In genomic region chr6:10404799-10405524, GRCh38 we compare ENCODE assay signal across 8 cellular contexts. TPM values are rescaled to one million over a fixed set of nuclear protein-coding genes. Genes with fewer than 3 reads are reported as not detected.
DNase-seq lines count a peak whose midpoint lies in the region; ATAC-seq and TF ChIP-seq lines count a peak whose summit lies in the region.

No MANE protein-coding gene starts in this region.

- H3K27ac ChIP-seq in BLaER1 treated with 17β-estradiol and CSF1 and Interleukin-3, amounts not matched to agents 10 nM and 100 nM = peak overlapping the region; percentile 30 to 85 (median 74); a peak in 20 of 22 replicates

- H3K4me1 ChIP-seq in BLaER1 treated with 17β-estradiol and CSF1 and Interleukin-3, amounts not matched to agents 10 nM and 100 nM = peaks cover 10 to 17% (median 14%) of the 10 kb centered on the region in 10 experiments; a peak in 19 of 20 replicates
- peaks cover 14% of the 10 kb centered on the region for H3K4me1 ChIP-seq in mononuclear cell (ENCODE audit: insufficient read depth, low read length)

- peaks cover 0 to 5% (median 0%) of the 10 kb centered on the region in 11 experiments; a peak in 1 of 22 replicates for H3K36me3 ChIP-seq in BLaER1 treated with 17β-estradiol and CSF1 and Interleukin-3, amounts not matched to agents 10 nM and 100 nM

- peak overlapping the region; percentile 73 to 90 (median 84) for H3K4me2 ChIP-seq in BLaER1 treated with 17β-estradiol and CSF1 and Interleukin-3, amounts not matched to agents 10 nM and 100 nM

- DNase-seq in astrocyte of the cerebellum (ENCODE audit: low read depth) = no peak
- DNase-seq in effector CD8-positive, alpha-beta T cell (lab: John Stamatoyannopoulos, UW) = no peak
- DNase-seq in activated effector memory CD4-positive, alpha-beta T cell treated with Interleukin-2 at 50 U/mL for 16 hours = no peak
- DNase-seq in SK-N-DZ (ENCODE audit: low spot score) = no peak
- DNase-seq in AG08395 (ENCODE audit: low spot score) = no peak

- H3K27me3 ChIP-seq in BLaER1 treated with 17β-estradiol and CSF1 and Interleukin-3, amounts not matched to agents 10 nM and 100 nM = peaks cover 76 to 94% (median 90%) of the 10 kb centered on the region in 11 experiments
- H3K27me3 ChIP-seq in mononuclear cell (ENCODE audit: insufficient read depth, low read length) = peaks cover 95% of the 10 kb centered on the region

- peak; percentile 0 for ATAC-seq in HG02884 (IDR thresholded peaks at IDR 0.05; ENCODE audit: unreplicated experiment)

- no peak for TF ChIP-seq CTCF in astrocyte of the cerebellum (IDR thresholded peaks at IDR 0.05; ENCODE audit: low read depth, low read length, missing control alignments)

- H3K9me3 ChIP-seq in BLaER1 treated with 17β-estradiol and CSF1 and Interleukin-3, amounts not matched to agents 10 nM and 100 nM (replicated peaks in 1 of 11) = peaks cover 6 to 16% (median 8%) of the 10 kb centered on the region in 11 experiments; a peak in 16 of 22 replicates
- H3K9me3 ChIP-seq in mononuclear cell (ENCODE audit: low read depth, low read length) = peaks cover 18% of the 10 kb centered on the region

- peak overlapping the region in 7 of 11 experiments; percentile 35 to 63 (median 47); a peak in 10 of 22 replicates for H3K9ac ChIP-seq in BLaER1 treated with 17β-estradiol and CSF1 and Interleukin-3, amounts not matched to agents 10 nM and 100 nM

- peak overlapping the region; percentile 41 to 71 (median 58) for H3K4me3 ChIP-seq in BLaER1 treated with 17β-estradiol and CSF1 and Interleukin-3, amounts not matched to agents 10 nM and 100 nM
- peak overlapping the region; percentile 59 for H3K4me3 ChIP-seq in astrocyte of the cerebellum (ENCODE audit: low read depth, low read length)
- H3K4me3 ChIP-seq in mononuclear cell (ENCODE audit: low read length) = peak overlapping the region; percentile 42

- in situ Hi-C loops in astrocyte of the cerebellum (cut with HindIII; ENCODE audit: low sequenced_read_pairs) = no loop called here

- H4K20me1 ChIP-seq in BLaER1 treated with 17β-estradiol and CSF1 and Interleukin-3, amounts not matched to agents 10 nM and 100 nM = peaks cover 0 to 7% (median 0%) of the 10 kb centered on the region in 11 experiments; a peak in 6 of 22 replicates

RNA-seq across cellular contexts. Expression of gene TFAP2A, which starts 9.9 kb away (rescaled TPM):
- not detected for total RNA-seq in mononuclear cell
- polyA plus RNA-seq in SK-N-DZ (2014; cell fraction: cytosol; rRNA removed) = not detected in 2 replicates
- polyA plus RNA-seq in SK-N-DZ (2014; cell fraction: nucleus; rRNA removed) = not detected in 2 replicates
